In the genomic region with DNA sequence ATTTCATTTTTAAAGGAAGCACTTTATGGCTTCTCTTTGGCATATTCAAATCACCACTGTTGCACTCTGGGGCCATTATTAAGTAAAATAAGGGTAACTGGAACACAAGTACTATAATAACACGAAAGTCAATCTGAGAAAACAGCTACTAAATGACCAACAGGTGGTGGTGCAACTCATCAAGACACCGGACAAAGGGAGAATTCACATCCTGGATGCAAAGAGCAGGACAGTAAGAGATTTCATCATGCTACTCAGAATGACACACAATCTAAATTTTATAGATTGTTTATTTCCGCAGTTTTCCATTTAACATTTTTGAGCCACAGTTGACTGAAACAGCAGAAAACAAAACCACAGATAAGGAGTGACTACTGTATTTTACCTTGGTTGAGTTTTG, we compare ENCODE assay signal across 19 cellular contexts. TPM values are rescaled to one million over a fixed set of nuclear protein-coding genes. Genes with fewer than 3 reads are reported as not detected.
DNase-seq lines count a peak whose midpoint lies in the region; ATAC-seq, FAIRE-seq and TF ChIP-seq lines count a peak whose summit lies in the region.
"Had no signal": no experiment of that assay in that cellular context is flagged by ENCODE, and none has a peak within 500 bp of the region (broad histone marks: within the 10 kb centered on the region; RNA-seq: fewer than 3 reads in every experiment).

No MANE protein-coding gene starts in this region.

- no peak overlapping the region for H3K4me3 Mint-ChIP-seq in naive thymus-derived CD4-positive, alpha-beta T cell
- H3K4me3 Mint-ChIP-seq: activated CD8-positive, alpha-beta T cell treated with anti-CD3 and anti-CD28 coated beads for 36 hours; activated T-helper 1 cell treated with anti-CD3 and anti-CD28 coated beads, Interleukin-12 subunit alpha, Interleukin-12 subunit beta, Interleukin-2, Interleukin-4 antibody, amounts not matched to agents 30 ng/mL and 10 ng/mL and 1 ng/mL, durations not matched to agents 14 hours and 24 hours and 36 hours had no signal

- no peaks in the 10 kb centered on the region for H3K4me1 ChIP-seq in OCI-LY1 (ENCODE audit: insufficient read depth, low read length, severe bottlenecking)
- H3K4me1 ChIP-seq in naive thymus-derived CD4-positive, alpha-beta T cell (ENCODE audit: control insufficient read depth in 2 of 2, insufficient read depth in 2 of 2, low read length in 2 of 2), result peaks cover 0 to 4% of the 10 kb centered on the region in 2 donors
- H3K4me1 ChIP-seq: HAP-1, right atrium auricular region had no signal

- DNase-seq in GM06990 (ENCODE audit: extremely low read depth, insufficient read length) (no peak), GM18507 (ENCODE audit: extremely low spot score, insufficient read length, low read depth) (no peak), dermis microvascular lymphatic vessel endothelial cell (ENCODE audit: low read depth in 2 of 2) (peak; percentile 23 to 63), NCI-H446 (lab: John Stamatoyannopoulos, UW) (no peak), germinal center (ENCODE audit: low spot score) (no peak)
- DNase-seq in naive thymus-derived CD4-positive, alpha-beta T cell, result no peak
- DNase-seq: activated CD8-positive, alpha-beta T cell treated with anti-CD3 and anti-CD28 coated beads for 36 hours; stimulated activated CD4-positive, alpha-beta T cell treated with anti-CD3 and anti-CD28 coated beads, Interleukin-15, amount 100 ng/mL, for 24 hours; stomach had no signal

- POLR2A ChIA-PET in naive thymus-derived CD4-positive, alpha-beta T cell (lab: Charles Lee), result interaction anchor here (1.5 kb wide), 1 partner anchor 116 kb away, joined by 3 read pairs; no protein-coding TSS in a partner anchor

- H3K9me3 Mint-ChIP-seq in naive thymus-derived CD4-positive, alpha-beta T cell, result peaks cover 0 to 4% (median 0%) of the 10 kb centered on the region in 11 donors

- H3K36me3 Mint-ChIP-seq in naive thymus-derived CD4-positive, alpha-beta T cell, result peaks cover 0 to 10% (median 4%) of the 10 kb centered on the region in 5 donors

- no peaks in the 10 kb centered on the region for H3K9me2 ChIP-seq in OCI-LY1 (ENCODE audit: low read depth, low read length)

- H3K27me3 ChIP-seq in GM06990 (replicated peaks; ENCODE audit: control insufficient read depth, insufficient read depth, low read length), result no peaks in the 10 kb centered on the region
- no peaks in the 10 kb centered on the region for H3K27me3 ChIP-seq in OCI-LY1 (ENCODE audit: insufficient read depth, low read length)
- no peaks in the 10 kb centered on the region for H3K27me3 ChIP-seq in naive thymus-derived CD4-positive, alpha-beta T cell (ENCODE audit: control insufficient read depth in 2 of 2, insufficient read depth in 2 of 2, low read length in 2 of 2)
- H3K27me3 ChIP-seq: BLaER1 treated with 17β-estradiol and CSF1 and Interleukin-3, amounts not matched to agents 10 nM and 100 nM; neutrophil; right atrium auricular region had no signal

- no peak overlapping the region for H2AFZ ChIP-seq in OCI-LY1 (ENCODE audit: low read length)

- H3K4me2 ChIP-seq in OCI-LY1 (ENCODE audit: low read length), result no peak overlapping the region

- no peaks in the 10 kb centered on the region for H4K20me1 ChIP-seq in OCI-LY1 (ENCODE audit: insufficient read depth, low read length)
- H4K20me1 ChIP-seq: BLaER1 treated with 17β-estradiol and CSF1 and Interleukin-3, amounts not matched to agents 10 nM and 100 nM had no signal

- CTCF ChIA-PET in naive thymus-derived CD4-positive, alpha-beta T cell (lab: Charles Lee), result no interaction called here

- FAIRE-seq in GM18507 (lab: Jason Lieb, UNC), result peak; percentile 65
- FAIRE-seq: keratinocyte had no signal

- H3K4me3 ChIP-seq in GM06990 (replicated peaks; ENCODE audit: low read depth, low read length), result no peak overlapping the region
- H3K4me3 ChIP-seq in OCI-LY1 (ENCODE audit: low read depth, low read length, poor library complexity, severe bottlenecking), result no peak overlapping the region
- H3K4me3 ChIP-seq in naive thymus-derived CD4-positive, alpha-beta T cell (ENCODE audit: low read length), result no peak overlapping the region
- H3K4me3 ChIP-seq: BLaER1 treated with 17β-estradiol and CSF1 and Interleukin-3, amounts not matched to agents 10 nM and 100 nM; HAP-1; right atrium auricular region; stomach had no signal

- no peak overlapping the region for H3K9ac ChIP-seq in OCI-LY1 (ENCODE audit: low read length)
- H3K9ac ChIP-seq: BLaER1 treated with 17β-estradiol and CSF1 and Interleukin-3, amounts not matched to agents 10 nM and 100 nM had no signal

- peaks cover 0 to 4% (median 0%) of the 10 kb centered on the region in 5 donors for H3K27me3 Mint-ChIP-seq in naive thymus-derived CD4-positive, alpha-beta T cell
- H3K27me3 Mint-ChIP-seq: activated CD8-positive, alpha-beta T cell treated with anti-CD3 and anti-CD28 coated beads for 36 hours had no signal

- H3K9me3 ChIP-seq in OCI-LY1 (ENCODE audit: low read length), result no peaks in the 10 kb centered on the region
- H3K9me3 ChIP-seq in naive thymus-derived CD4-positive, alpha-beta T cell (ENCODE audit: control insufficient read depth in 2 of 3, low read length in 3 of 3), result no peaks in the 10 kb centered on the region
- H3K9me3 ChIP-seq: HAP-1, neutrophil, right atrium auricular region, stomach had no signal

- no peaks in the 10 kb centered on the region for H3F3A ChIP-seq in OCI-LY1 (ENCODE audit: insufficient read depth, low read length)

- no peak overlapping the region for H3K27ac ChIP-seq in OCI-LY1 (ENCODE audit: low read depth, low read length, poor library complexity, severe bottlenecking)
- H3K27ac ChIP-seq in naive thymus-derived CD4-positive, alpha-beta T cell (ENCODE audit: low read depth, low read length), result no peak overlapping the region
- H3K27ac ChIP-seq: BLaER1 treated with 17β-estradiol and CSF1 and Interleukin-3, amounts not matched to agents 10 nM and 100 nM; neutrophil; right atrium auricular region; stomach had no signal

- no peaks in the 10 kb centered on the region for H3K79me2 ChIP-seq in OCI-LY1 (ENCODE audit: insufficient read depth, low read length)

- ATAC-seq in naive thymus-derived CD4-positive, alpha-beta T cell, result no peak
- ATAC-seq in HG02981 (IDR thresholded peaks at IDR 0.05; ENCODE audit: unreplicated experiment), result no peak
- ATAC-seq: SK-N-SH treated with all-trans-retinoic acid at 6 μM for 48 hours had no signal

- peak; percentile 2 for TF ChIP-seq CTCF in GM06990 (IDR thresholded peaks at IDR 0.05; ENCODE audit: insufficient read depth, low read length, poor library complexity, severe bottlenecking)
- peak; percentile 11; the same call in 1 of the 2 replicates for TF ChIP-seq CTCF in OCI-LY1 (IDR thresholded peaks at IDR 0.05; ENCODE audit: low read length)

- peaks cover 4% of the 10 kb centered on the region for H3K36me3 ChIP-seq in GM06990 (ENCODE audit: control insufficient read depth, insufficient read depth, low read length)
- H3K36me3 ChIP-seq in OCI-LY1 (ENCODE audit: insufficient read depth, low read length), result no peaks in the 10 kb centered on the region
- H3K36me3 ChIP-seq in naive thymus-derived CD4-positive, alpha-beta T cell (ENCODE audit: control insufficient read depth in 2 of 3, insufficient read depth in 3 of 3, low read length in 3 of 3), result no peaks in the 10 kb centered on the region
- H3K36me3 ChIP-seq: BLaER1 treated with 17β-estradiol and CSF1 and Interleukin-3, amounts not matched to agents 10 nM and 100 nM; HAP-1; neutrophil; right atrium auricular region; stomach had no signal

- no peak overlapping the region for H3K27ac Mint-ChIP-seq in naive thymus-derived CD4-positive, alpha-beta T cell
- H3K27ac Mint-ChIP-seq: activated CD8-positive, alpha-beta T cell treated with anti-CD3 and anti-CD28 coated beads for 36 hours; activated T-helper 1 cell treated with anti-CD3 and anti-CD28 coated beads, Interleukin-12 subunit alpha, Interleukin-12 subunit beta, Interleukin-2, Interleukin-4 antibody, amounts not matched to agents 30 ng/mL and 10 ng/mL and 1 ng/mL, durations not matched to agents 14 hours and 24 hours and 36 hours had no signal

- intact Hi-C loops in naive thymus-derived CD4-positive, alpha-beta T cell (cut with micrococcal nuclease), result no loop called here

- peaks cover 0 to 67% (median 18%) of the 10 kb centered on the region in 7 donors for H3K4me1 Mint-ChIP-seq in naive thymus-derived CD4-positive, alpha-beta T cell

RNA-seq across cellular contexts. Expression of gene LY86, which starts 27.6 kb away (rescaled TPM):
- total RNA-seq in dermis microvascular lymphatic vessel endothelial cell, result not detected in 2 replicates
- total RNA-seq in naive thymus-derived CD4-positive, alpha-beta T cell, result 10 to 100 TPM in 2 of 5 experiments, 1 to 10 TPM in 3; 1.5 to 19.6 (median 4.5) TPM
- 1 to 10 TPM; 5.4 to 9.7 TPM for polyA plus RNA-seq in naive thymus-derived CD4-positive, alpha-beta T cell
- total RNA-seq: fibroblast of lung had no signal
- polyA plus RNA-seq: fibroblast of lung, keratinocyte had no signal

Comparison
In these comparisons a context has a peak if more than half of its experiments do, and no peak if none do; other contexts are left out.
1. DNase-seq: peak in dermis microvascular lymphatic vessel endothelial cell (2 of 2); none in GM06990 (single experiment), GM18507 (single experiment), NCI-H446 (0 of 2), naive thymus-derived CD4-positive, alpha-beta T cell (0 of 9) and germinal center (single experiment).